Comparison of ENCODE assay signal across 1 cellular context in the genomic region with DNA sequence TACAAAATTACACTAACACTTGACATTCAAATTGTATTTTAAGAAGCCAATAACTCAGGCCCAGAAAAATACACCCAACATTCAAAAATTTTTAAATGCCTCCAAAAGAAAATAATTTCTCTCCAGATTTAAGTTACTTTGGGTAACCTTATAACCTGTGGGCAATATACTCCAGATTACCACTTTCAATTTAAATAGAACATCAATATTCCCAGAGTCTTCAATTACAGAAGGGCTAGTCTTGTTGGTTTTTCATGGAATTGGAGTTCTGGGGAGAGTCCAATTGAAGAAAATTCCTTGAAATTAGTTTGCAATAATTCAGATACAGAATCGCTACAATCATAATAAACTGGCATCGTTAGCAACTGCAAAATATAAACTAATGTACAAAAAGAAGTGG.
TF ChIP-seq lines count a peak whose summit lies in the region.

No MANE protein-coding gene starts in this region.

TF ChIP-seq in HCT116, 20 proteins besides CTCF, POLR2A, EP300 and RAD21 (continued from another document):
- TF ChIP-seq, protein P1, sequence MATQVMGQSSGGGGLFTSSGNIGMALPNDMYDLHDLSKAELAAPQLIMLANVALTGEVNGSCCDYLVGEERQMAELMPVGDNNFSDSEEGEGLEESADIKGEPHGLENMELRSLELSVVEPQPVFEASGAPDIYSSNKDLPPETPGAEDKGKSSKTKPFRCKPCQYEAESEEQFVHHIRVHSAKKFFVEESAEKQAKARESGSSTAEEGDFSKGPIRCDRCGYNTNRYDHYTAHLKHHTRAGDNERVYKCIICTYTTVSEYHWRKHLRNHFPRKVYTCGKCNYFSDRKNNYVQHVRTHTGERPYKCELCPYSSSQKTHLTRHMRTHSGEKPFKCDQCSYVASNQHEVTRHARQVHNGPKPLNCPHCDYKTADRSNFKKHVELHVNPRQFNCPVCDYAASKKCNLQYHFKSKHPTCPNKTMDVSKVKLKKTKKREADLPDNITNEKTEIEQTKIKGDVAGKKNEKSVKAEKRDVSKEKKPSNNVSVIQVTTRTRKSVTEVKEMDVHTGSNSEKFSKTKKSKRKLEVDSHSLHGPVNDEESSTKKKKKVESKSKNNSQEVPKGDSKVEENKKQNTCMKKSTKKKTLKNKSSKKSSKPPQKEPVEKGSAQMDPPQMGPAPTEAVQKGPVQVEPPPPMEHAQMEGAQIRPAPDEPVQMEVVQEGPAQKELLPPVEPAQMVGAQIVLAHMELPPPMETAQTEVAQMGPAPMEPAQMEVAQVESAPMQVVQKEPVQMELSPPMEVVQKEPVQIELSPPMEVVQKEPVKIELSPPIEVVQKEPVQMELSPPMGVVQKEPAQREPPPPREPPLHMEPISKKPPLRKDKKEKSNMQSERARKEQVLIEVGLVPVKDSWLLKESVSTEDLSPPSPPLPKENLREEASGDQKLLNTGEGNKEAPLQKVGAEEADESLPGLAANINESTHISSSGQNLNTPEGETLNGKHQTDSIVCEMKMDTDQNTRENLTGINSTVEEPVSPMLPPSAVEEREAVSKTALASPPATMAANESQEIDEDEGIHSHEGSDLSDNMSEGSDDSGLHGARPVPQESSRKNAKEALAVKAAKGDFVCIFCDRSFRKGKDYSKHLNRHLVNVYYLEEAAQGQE (IDR thresholded peaks at IDR 0.05; ENCODE audit: low read depth) = no peak
- no peak for TF ChIP-seq EZH2 (IDR thresholded peaks at IDR 0.05)
- no peak for TF ChIP-seq JUND (IDR thresholded peaks at IDR 0.05)
- TF ChIP-seq MAX (IDR thresholded peaks at IDR 0.05) = no peak
- TF ChIP-seq ZNF274 (IDR thresholded peaks at IDR 0.05; ENCODE audit: low read depth, low read length) = no peak
- no peak for TF ChIP-seq CBX3 (IDR thresholded peaks at IDR 0.05; ENCODE audit: low read depth)
- no peak for TF ChIP-seq ZFX (IDR thresholded peaks at IDR 0.05)
